Comparison of ENCODE assay signal across 8 cellular contexts in the genomic region with DNA sequence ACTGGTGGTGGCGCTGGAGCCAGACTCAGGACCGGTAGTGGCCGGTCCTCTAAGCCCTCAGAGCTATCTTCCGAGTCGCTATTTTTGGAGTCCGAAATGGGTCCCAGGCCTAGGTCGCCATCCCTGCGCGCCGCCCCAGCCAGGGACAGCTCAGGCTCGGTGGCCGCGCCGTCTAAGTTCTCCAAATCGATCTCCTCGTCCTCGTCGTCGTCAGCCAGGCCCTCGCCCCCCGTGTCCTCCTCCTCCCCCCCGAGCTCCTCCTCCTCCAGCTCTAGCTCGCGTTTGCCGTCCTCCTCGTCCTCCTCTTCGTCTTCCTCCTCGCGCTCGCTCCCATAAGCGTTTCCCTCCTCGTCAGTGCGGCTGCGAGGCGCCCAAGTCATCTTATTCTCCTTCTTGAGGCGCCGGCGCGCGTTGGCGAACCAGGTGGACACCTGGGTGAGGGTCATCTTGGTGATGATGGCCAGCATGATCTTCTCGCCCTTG. TPM values are rescaled to one million over a fixed set of nuclear protein-coding genes. Genes with fewer than 3 reads are reported as not detected.
DNase-seq lines count a peak whose midpoint lies in the region; ATAC-seq and TF ChIP-seq lines count a peak whose summit lies in the region.

No MANE protein-coding gene starts in this region.

- no peak for TF ChIP-seq CTCF in left ventricle myocardium inferior (IDR thresholded peaks at IDR 0.05; ENCODE audit: borderline replicate concordance)

- H3K4me3 ChIP-seq in SK-N-MC = peak overlapping the region; percentile 87
- peak overlapping the region; percentile 83 for H3K4me3 ChIP-seq in left ventricle myocardium inferior
- peak overlapping the region; percentile 62 to 86 (median 85) for H3K4me3 ChIP-seq in skeletal muscle tissue (ENCODE audit: low read length in 3 of 3)

- H3K9ac ChIP-seq in SK-N-MC (ENCODE audit: insufficient read length) = no peak overlapping the region
- H3K9ac ChIP-seq in skeletal muscle tissue (ENCODE audit: low read depth in 1 of 3, low read length in 3 of 3) = peak overlapping the region in 2 of 3 donors; percentile 45 to 83

- H3K27me3 ChIP-seq in left ventricle myocardium inferior (ENCODE audit: low read depth) (peaks cover 66% of the 10 kb centered on the region), skeletal muscle tissue (ENCODE audit: control insufficient read depth in 3 of 3, insufficient read depth in 3 of 3, low read length in 3 of 3) (peaks cover 0 to 36% (median 8%) of the 10 kb centered on the region in 3 donors)

- no peaks in the 10 kb centered on the region for H3K36me3 ChIP-seq in SK-N-MC (ENCODE audit: insufficient read depth, low read length)
- H3K36me3 ChIP-seq in left ventricle myocardium inferior = peaks cover 11% of the 10 kb centered on the region
- H3K36me3 ChIP-seq in skeletal muscle tissue (ENCODE audit: control insufficient read depth in 3 of 3, insufficient read depth in 3 of 3, low read length in 3 of 3) = no peaks in the 10 kb centered on the region

- DNase-seq in NCI-H748 (lab: John Stamatoyannopoulos, UW; ENCODE audit: unreplicated experiment) = peak; percentile 43
- DNase-seq in NCI-H748 treated with DMSO at 0.1 percent for 48 hours (lab: John Stamatoyannopoulos, UW) = no peak
- no peak for DNase-seq in SK-N-MC (ENCODE audit: low read depth, low spot score)
- DNase-seq in left ventricle myocardium inferior = no peak
- no peak for DNase-seq in HPDE6-E6E7 (ENCODE audit: extremely low spot score)

- H3K4me1 ChIP-seq in left ventricle myocardium inferior (peaks cover 56% of the 10 kb centered on the region), skeletal muscle tissue (ENCODE audit: control insufficient read depth in 3 of 3, insufficient read depth in 3 of 3, low read length in 3 of 3) (peaks cover 6 to 18% (median 13%) of the 10 kb centered on the region in 3 donors)

- ATAC-seq in GM21529 (IDR thresholded peaks at IDR 0.05; ENCODE audit: unreplicated experiment) (no peak), HG03139 (IDR thresholded peaks at IDR 0.05; ENCODE audit: unreplicated experiment) (no peak)

- H3K27ac ChIP-seq in SK-N-MC (no peak overlapping the region), left ventricle myocardium inferior (replicated peaks) (peak overlapping the region; percentile 93), skeletal muscle tissue (ENCODE audit: low read depth, low read length) (no peak overlapping the region)

- H3K9me3 ChIP-seq in SK-N-MC (ENCODE audit: low read depth, low read length) = no peaks in the 10 kb centered on the region
- H3K9me3 ChIP-seq in left ventricle myocardium inferior (replicated peaks) = no peaks in the 10 kb centered on the region
- H3K9me3 ChIP-seq in skeletal muscle tissue (ENCODE audit: control insufficient read depth in 3 of 3, low read length in 3 of 3) = no peaks in the 10 kb centered on the region

- intact Hi-C loops in left ventricle myocardium inferior (cut with micrococcal nuclease) = loop anchor here (10.0 kb wide), 1 partner anchor 530 kb away; no protein-coding TSS in a partner anchor

RNA-seq across cellular contexts. Expression of a gene that starts 1.6 kb away (rescaled TPM):
- 94.4 TPM for total RNA-seq in left ventricle myocardium inferior
- total RNA-seq in skeletal muscle tissue = 7.8 TPM

Comparison
In these comparisons a context has a peak if more than half of its experiments do, and no peak if none do; other contexts are left out.
1. RNA of a gene that starts 1.6 kb away (total RNA-seq): 94.4 TPM in left ventricle myocardium inferior (single experiment); 7.8 TPM in skeletal muscle tissue (single experiment); every median in the first group is over 10 times any median in the second.
2. Peak in every context shown above with its lines, with median percentiles within 50 percentile points of each other: H3K4me3 ChIP-seq.